13 cellular contexts compared by ENCODE assay signal in genomic region chr15:22780267-22780666, GRCh38. TPM values are rescaled to one million over a fixed set of nuclear protein-coding genes. Genes with fewer than 3 reads are reported as not detected.
DNase-seq lines count a peak whose midpoint lies in the region; ATAC-seq and TF ChIP-seq lines count a peak whose summit lies in the region.
"Had no signal": no experiment of that assay in that cellular context is flagged by ENCODE, and none has a peak within 500 bp of the region (broad histone marks: within the 10 kb centered on the region; RNA-seq: fewer than 3 reads in every experiment).

No MANE protein-coding gene starts in this region.

- H3K9me3 ChIP-seq in gastrocnemius medialis: no peaks in the 10 kb centered on the region
- H3K9me3 ChIP-seq: heart left ventricle had no signal

- no peak overlapping the region for H3K4me3 ChIP-seq in gastrocnemius medialis
- H3K4me3 ChIP-seq: heart left ventricle had no signal

- H3K27me3 Mint-ChIP-seq in central memory CD8-positive, alpha-beta T cell: no peaks in the 10 kb centered on the region

- H3K36me3 Mint-ChIP-seq in central memory CD8-positive, alpha-beta T cell (ENCODE audit: insufficient read depth): no peaks in the 10 kb centered on the region

- in situ Hi-C loops in gastrocnemius medialis (cut with MboI; ENCODE audit: low sequenced_read_pairs in 4 of 4): no loop called here

- peaks cover 3% of the 10 kb centered on the region for H3K4me1 Mint-ChIP-seq in central memory CD8-positive, alpha-beta T cell

- H3K27me3 ChIP-seq in gastrocnemius medialis: no peaks in the 10 kb centered on the region
- H3K27me3 ChIP-seq: heart left ventricle had no signal

- no peak overlapping the region for H3K4me3 Mint-ChIP-seq in central memory CD8-positive, alpha-beta T cell

- H3K27ac Mint-ChIP-seq in central memory CD8-positive, alpha-beta T cell (ENCODE audit: low read depth): peak overlapping the region; percentile 61

- H3K9me3 Mint-ChIP-seq in central memory CD8-positive, alpha-beta T cell: no peaks in the 10 kb centered on the region

- no peak for TF ChIP-seq CTCF in gastrocnemius medialis (IDR thresholded peaks at IDR 0.05 in 4 of 5, conservative IDR thresholded peaks at IDR 0.05 in 1 of 5)

- DNase-seq in central memory CD8-positive, alpha-beta T cell (ENCODE audit: low spot score in 2 of 2): no peak
- DNase-seq in DMS153 treated with DMSO at 0.1 percent for 48 hours (lab: John Stamatoyannopoulos, UW; ENCODE audit: unreplicated experiment): no peak
- DNase-seq in epidermal melanocyte (ENCODE audit: insufficient read length, low spot score): no peak
- DNase-seq in gastrocnemius medialis: no peak
- DNase-seq: activated CD4-positive, CD25-positive, alpha-beta regulatory T cell treated with anti-CD3 and anti-CD28 coated beads, Interleukin-2, amount 50 U/mL, for 72 hours; GDM1; heart left ventricle; stimulated activated CD4-positive, alpha-beta T cell treated with anti-CD3 and anti-CD28 coated beads, Interleukin-12 subunit alpha, Interleukin-12 subunit beta, amount 100 ng/mL, for 4 hours had no signal

- ATAC-seq in GM18519 (IDR thresholded peaks at IDR 0.05; ENCODE audit: low FRiP score, unreplicated experiment) (peak; percentile 84), GM21390 (IDR thresholded peaks at IDR 0.05; ENCODE audit: unreplicated experiment) (peak; percentile 65), HG03432 (IDR thresholded peaks at IDR 0.05; ENCODE audit: unreplicated experiment) (peak; percentile 85), gastrocnemius medialis (no peak)
- ATAC-seq in central memory CD8-positive, alpha-beta T cell (replicated peaks; ENCODE audit: extremely low read depth, poor library complexity, severe bottlenecking): no peak
- ATAC-seq: HCT116, heart left ventricle, Panc1 had no signal

- no peaks in the 10 kb centered on the region for H3K4me1 ChIP-seq in gastrocnemius medialis

- no peaks in the 10 kb centered on the region for H3K36me3 ChIP-seq in gastrocnemius medialis
- H3K36me3 ChIP-seq: heart left ventricle had no signal

- intact Hi-C loops in gastrocnemius medialis (cut with DNase I; ENCODE audit: low total_unique reads): no loop called here

- no peak overlapping the region for H3K27ac ChIP-seq in gastrocnemius medialis
- H3K27ac ChIP-seq: heart left ventricle had no signal

- TF ChIP-seq POLR2A in gastrocnemius medialis (IDR thresholded peaks at IDR 0.05): no peak

RNA-seq across cellular contexts. Expression of gene NIPA1, which starts 6.2 kb away (rescaled TPM):
- 1 to 10 TPM; 2.8 to 4.2 (median 3.4) TPM for total RNA-seq in gastrocnemius medialis

RNA-seq across cellular contexts. Expression of gene NIPA2, which starts 58.2 kb away (rescaled TPM):
- 10 to 100 TPM; 27.3 to 43.5 (median 38.6) TPM for total RNA-seq in gastrocnemius medialis

Comparison
In these comparisons a context has a peak if more than half of its experiments do, and no peak if none do; other contexts are left out.
1. ATAC-seq: peak in GM18519 (single experiment), GM21390 (single experiment) and HG03432 (single experiment); none in central memory CD8-positive, alpha-beta T cell (single experiment) and gastrocnemius medialis (0 of 2).